In genomic region chr10:43408710-43409384, GRCh38 we compare ENCODE assay signal across 8 cellular contexts.
DNase-seq lines count a peak whose midpoint lies in the region; ATAC-seq and TF ChIP-seq lines count a peak whose summit lies in the region.

Gene HNRNPF (minus strand): TSS chr10:43409186. CDS start chr10:43387884, 21,302 bp downstream.

- peaks cover 1% of the 10 kb centered on the region for H3K36me3 Mint-ChIP-seq in memory B cell

- H3K4me1 Mint-ChIP-seq in memory B cell = peaks cover 25% of the 10 kb centered on the region

- H3K9me3 Mint-ChIP-seq in memory B cell = no peaks in the 10 kb centered on the region

- DNase-seq in COLO668 (lab: John Stamatoyannopoulos, UW; ENCODE audit: unreplicated experiment) = peak; percentile 93
- DNase-seq in GM20000 (ENCODE audit: low spot score) = peak; percentile 96
- DNase-seq in HS-5 (ENCODE audit: low read depth) = peak; percentile 79
- DNase-seq in NOMO-1 (lab: John Stamatoyannopoulos, UW; ENCODE audit: unreplicated experiment in 2 of 2) = peak; percentile 90 to 95
- DNase-seq in activated CD8-positive, alpha-beta memory T cell treated with anti-CD3 and anti-CD28 coated beads for 4 hours (ENCODE audit: low read depth in 2 of 2) = peak; percentile 88 to 91
- peak; percentile 90 to 91 (median 90) for DNase-seq in effector memory CD4-positive, alpha-beta T cell
- peak; percentile 97 to 98 for DNase-seq in memory B cell (ENCODE audit: low spot score in 2 of 2)
- peak; percentile 86 for DNase-seq in stimulated activated CD8-positive, alpha-beta memory T cell treated with anti-CD3 and anti-CD28 coated beads, Interleukin-12 subunit alpha, Interleukin-12 subunit beta, amount 100 ng/mL, for 1 hour (ENCODE audit: low read depth)

- TF ChIP-seq CTCF in GM20000 (IDR thresholded peaks at IDR 0.05; ENCODE audit: extremely low read depth, missing control alignments) = no peak

- H3K4me3 ChIP-seq in effector memory CD4-positive, alpha-beta T cell (ENCODE audit: insufficient read depth, low read depth, low read length, poor library complexity, severe bottlenecking) = peak within 1 kb of the TSS; percentile 81

- peaks cover 24% of the 10 kb centered on the region for H3K4me1 ChIP-seq in effector memory CD4-positive, alpha-beta T cell (ENCODE audit: control insufficient read depth, insufficient read depth, low read length, poor library complexity, severe bottlenecking)

- H3K27me3 Mint-ChIP-seq in memory B cell = no peaks in the 10 kb centered on the region

- H3K27ac Mint-ChIP-seq in memory B cell = peak within 1 kb of the TSS; percentile 100

- ATAC-seq in memory B cell (ENCODE audit: low read depth) = peak; percentile 70

- H3K9me3 ChIP-seq in effector memory CD4-positive, alpha-beta T cell (ENCODE audit: control insufficient read depth, low read length) = no peaks in the 10 kb centered on the region

- H3K27me3 ChIP-seq in effector memory CD4-positive, alpha-beta T cell (replicated peaks; ENCODE audit: control insufficient read depth, insufficient read depth, low read length, poor library complexity, severe bottlenecking) = no peaks in the 10 kb centered on the region

- H3K27ac ChIP-seq in effector memory CD4-positive, alpha-beta T cell (ENCODE audit: insufficient read depth, low read length, poor library complexity, severe bottlenecking) = peak within 1 kb of the TSS; percentile 99

- H3K4me3 Mint-ChIP-seq in memory B cell = peak within 1 kb of the TSS; percentile 98

- H3K36me3 ChIP-seq in effector memory CD4-positive, alpha-beta T cell (ENCODE audit: control insufficient read depth, insufficient read depth, low read length) = no peaks in the 10 kb centered on the region

Comparison
In these comparisons a context has a peak if more than half of its experiments do, and no peak if none do; other contexts are left out.
1. Peak in every context shown above with its lines: DNase-seq, ATAC-seq, H3K4me3 ChIP-seq and H3K27ac ChIP-seq.